8 cellular contexts compared by ENCODE assay signal in genomic region chr13:48001127-48001881, GRCh38. TPM values are rescaled to one million over a fixed set of nuclear protein-coding genes. Genes with fewer than 3 reads are reported as not detected.
DNase-seq lines count a peak whose midpoint lies in the region; ATAC-seq and TF ChIP-seq lines count a peak whose summit lies in the region.

SUCLA2 (minus strand) TSS chr13:48001273; CDS start chr13:48001269, 4 bp downstream.

- peak within 1 kb of the TSS; percentile 85 to 99 for H3K18ac ChIP-seq in mesenchymal stem cell (ENCODE audit: low read depth in 1 of 2, low read length in 2 of 2)

- ATAC-seq in effector memory CD8-positive, alpha-beta T cell (replicated peaks) = peak; percentile 99

- no peaks in the 10 kb centered on the region for H3K27me3 Mint-ChIP-seq in effector memory CD8-positive, alpha-beta T cell

- H3K36me3 ChIP-seq in mesenchymal stem cell (ENCODE audit: control insufficient read depth in 1 of 2, insufficient read depth in 2 of 2, low read depth in 1 of 2, low read length in 2 of 2) = peaks cover 0 to 5% of the 10 kb centered on the region in 2 experiments

- no peaks in the 10 kb centered on the region for H3K27me3 ChIP-seq in mesenchymal stem cell (ENCODE audit: control insufficient read depth in 1 of 2, insufficient read depth in 1 of 2, low read length in 2 of 2)

- peak within 1 kb of the TSS; percentile 66 for H2BK120ac ChIP-seq in mesenchymal stem cell (ENCODE audit: low read depth, low read length)

- H2BK15ac ChIP-seq in mesenchymal stem cell (ENCODE audit: low read depth, poor library complexity, severe bottlenecking) = peak within 1 kb of the TSS; percentile 73

- H3K36me3 Mint-ChIP-seq in effector memory CD8-positive, alpha-beta T cell (ENCODE audit: insufficient read depth) = peaks cover 12% of the 10 kb centered on the region

- peak within 1 kb of the TSS; percentile 87 for H4K91ac ChIP-seq in mesenchymal stem cell (ENCODE audit: low read length)

- H3K27ac Mint-ChIP-seq in effector memory CD8-positive, alpha-beta T cell = peak within 1 kb of the TSS; percentile 90 to 92

- peak within 1 kb of the TSS; percentile 73 to 97 for H3K4ac ChIP-seq in mesenchymal stem cell (ENCODE audit: low read depth in 1 of 2, low read length in 2 of 2)

- WGBS in mesenchymal stem cell = 7% methylated on average over 52 of the region's 52 CpGs

- H2BK5ac ChIP-seq in mesenchymal stem cell (ENCODE audit: low read depth, low read length, poor library complexity, severe bottlenecking) = no peak within 1 kb of the TSS

- peak within 1 kb of the TSS; percentile 91 to 95 for H3K4me3 Mint-ChIP-seq in effector memory CD8-positive, alpha-beta T cell

- no peak within 1 kb of the TSS for H2AK5ac ChIP-seq in mesenchymal stem cell (ENCODE audit: low read length, severe bottlenecking)

- no peaks in the 10 kb centered on the region for H3K9me3 ChIP-seq in mesenchymal stem cell (ENCODE audit: control insufficient read depth, low read length)

- H3K4me1 ChIP-seq in mesenchymal stem cell (ENCODE audit: control insufficient read depth, insufficient read depth, low read depth, low read length) = peaks cover 3% of the 10 kb centered on the region

- H3K14ac ChIP-seq in mesenchymal stem cell (ENCODE audit: low read length in 2 of 2) = peak within 1 kb of the TSS in 1 of 2 experiments; percentile 95

- no peak for TF ChIP-seq CTCF in GM20000 (IDR thresholded peaks at IDR 0.05; ENCODE audit: extremely low read depth, missing control alignments)

- H4K8ac ChIP-seq in mesenchymal stem cell (ENCODE audit: low read length) = peak within 1 kb of the TSS; percentile 87

- H3K9ac ChIP-seq in mesenchymal stem cell (ENCODE audit: low read length) = peak within 1 kb of the TSS; percentile 97

- peaks cover 24 to 40% of the 10 kb centered on the region in 2 donors for H3K4me1 Mint-ChIP-seq in effector memory CD8-positive, alpha-beta T cell (ENCODE audit: low read depth in 2 of 2)

- peaks cover 8% of the 10 kb centered on the region for H3K79me1 ChIP-seq in mesenchymal stem cell (replicated peaks; ENCODE audit: low read length, poor library complexity, severe bottlenecking)

- no peaks in the 10 kb centered on the region for H3K9me3 Mint-ChIP-seq in effector memory CD8-positive, alpha-beta T cell

- DNase-seq in COLO829 (ENCODE audit: low spot score) = peak; percentile 97
- DNase-seq in GM20000 (ENCODE audit: low spot score) = peak; percentile 96
- DNase-seq in HT-29 (ENCODE audit: low spot score) = peak; percentile 99
- DNase-seq in NOMO-1 treated with DMSO at 0.1 percent for 48 hours (lab: John Stamatoyannopoulos, UW; ENCODE audit: unreplicated experiment) = peak; percentile 84
- peak; percentile 80 to 84 for DNase-seq in activated CD8-positive, alpha-beta memory T cell treated with anti-CD3 and anti-CD28 coated beads for 4 hours (ENCODE audit: low read depth in 2 of 2)
- DNase-seq in effector memory CD8-positive, alpha-beta T cell = peak; percentile 83 to 89 (median 84)
- DNase-seq in mesenchymal stem cell = peak; percentile 88
- peak; percentile 80 for DNase-seq in stimulated activated CD8-positive, alpha-beta memory T cell treated with anti-CD3 and anti-CD28 coated beads, Interleukin-12 subunit alpha, Interleukin-12 subunit beta, amount 100 ng/mL, for 24 hours (ENCODE audit: extremely low read depth)

- peak within 1 kb of the TSS; percentile 95 to 99 for H3K4me3 ChIP-seq in mesenchymal stem cell (ENCODE audit: insufficient read depth in 1 of 2, low read depth in 1 of 2, low read length in 2 of 2)

- peak within 1 kb of the TSS; percentile 98 for H2AFZ ChIP-seq in mesenchymal stem cell (ENCODE audit: low read depth, low read length)

- peak within 1 kb of the TSS in 1 of 2 experiments; percentile 63 for H2BK12ac ChIP-seq in mesenchymal stem cell (ENCODE audit: low read length in 2 of 2)

- no peak within 1 kb of the TSS for H3K27ac ChIP-seq in mesenchymal stem cell (ENCODE audit: low read length, poor library complexity, severe bottlenecking)

- H3K4me2 ChIP-seq in mesenchymal stem cell (ENCODE audit: low read length, poor library complexity, severe bottlenecking) = peak within 1 kb of the TSS; percentile 84

- H3K23ac ChIP-seq in mesenchymal stem cell (ENCODE audit: low read length in 2 of 2) = peak within 1 kb of the TSS in 1 of 2 experiments; percentile 98

RNA-seq across cellular contexts. Expression of gene SUCLA2, which starts in this region (rescaled TPM):
- 33.1 and 35.5 TPM in 2 replicates for total RNA-seq in HT-29 (2014; rRNA removed; shearing (Covaris generic))
- polyA plus RNA-seq in mesenchymal stem cell (2013, experiment 1 of 2) = 31.9 TPM
- 30.1 TPM for polyA plus RNA-seq in mesenchymal stem cell (2013, experiment 2 of 2)
